In the genomic region with DNA sequence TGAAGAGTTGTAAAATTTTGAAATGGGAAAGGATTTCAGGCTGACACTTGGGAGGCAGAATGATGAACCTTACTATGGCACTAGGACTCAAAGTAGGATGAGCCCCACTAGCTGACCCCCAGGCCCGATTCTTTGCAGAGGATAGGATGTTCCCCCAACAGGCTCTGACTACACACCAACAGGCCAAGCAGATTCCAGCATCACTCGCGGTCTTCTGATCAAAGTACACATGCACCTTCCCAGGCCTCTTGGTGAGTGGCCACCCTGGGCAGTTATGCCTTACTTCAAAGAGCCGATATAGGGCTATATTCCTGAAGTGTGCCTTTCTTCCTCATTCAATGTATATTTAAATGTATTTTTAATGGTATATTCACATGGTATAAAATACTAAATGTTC, we compare ENCODE assay signal across 16 cellular contexts.
A peak's percentile ranks its signal among the peaks of the same experiment; 100 is the strongest.
DNase-seq lines count a peak whose midpoint lies in the region; ATAC-seq and TF ChIP-seq lines count a peak whose summit lies in the region.
"Had no signal": no experiment of that assay in that cellular context is flagged by ENCODE, and none has a peak within 500 bp of the region (broad histone marks: within the 10 kb centered on the region; RNA-seq: fewer than 3 reads in every experiment).

No MANE protein-coding gene starts in this region.

- ATAC-seq in left cardiac atrium (no peak), GM21515 (IDR thresholded peaks at IDR 0.05; ENCODE audit: unreplicated experiment) (no peak)
- ATAC-seq: A549; CD8-positive, alpha-beta T cell had no signal

- H3K4me3 ChIP-seq in right atrium auricular region: no peak overlapping the region
- no peak overlapping the region for H3K4me3 ChIP-seq in dorsolateral prefrontal cortex
- H3K4me3 ChIP-seq: A549, HAP-1 had no signal

- no peak overlapping the region for H3K4me3 Mint-ChIP-seq in mesothelial cell of epicardium
- H3K4me3 Mint-ChIP-seq: CD14-positive monocyte; CD8-positive, alpha-beta T cell had no signal

- DNase-seq in right atrium auricular region (ENCODE audit: low spot score) (no peak), left cardiac atrium (no peak), dorsolateral prefrontal cortex (no peak), mesothelial cell of epicardium (ENCODE audit: low spot score in 2 of 2, unreplicated experiment in 2 of 2) (no peak), mucosa of gallbladder (ENCODE audit: low spot score) (no peak), GOT3 (lab: John Stamatoyannopoulos, UW) (no peak)
- DNase-seq: CD8-positive, alpha-beta T cell; COR-L47; DMS153; DMS79 treated with DMSO at 0.1 percent for 48 hours; EL had no signal

- no peaks in the 10 kb centered on the region for H3K27me3 Mint-ChIP-seq in mesothelial cell of epicardium (ENCODE audit: low read depth)

- TF ChIP-seq CTCF in right atrium auricular region (IDR thresholded peaks at IDR 0.05) (no peak), dorsolateral prefrontal cortex (IDR thresholded peaks at IDR 0.05 in 54 of 56, conservative IDR thresholded peaks at IDR 0.05 in 2 of 56; ENCODE audit: low read depth in 1 of 56, partially characterized antibody in 56 of 56) (no peak), mesothelial cell of epicardium (IDR thresholded peaks at IDR 0.05; ENCODE audit: unreplicated experiment) (no peak)

- peaks cover 9% of the 10 kb centered on the region for H3K36me3 Mint-ChIP-seq in mesothelial cell of epicardium

- no peaks in the 10 kb centered on the region for H3K36me3 ChIP-seq in right atrium auricular region
- H3K36me3 ChIP-seq: HAP-1 had no signal

- H3K4me1 ChIP-seq in right atrium auricular region: peaks cover 0 to 7% of the 10 kb centered on the region in 2 donors
- H3K4me1 ChIP-seq: A549, HAP-1 had no signal

- H3K27ac Mint-ChIP-seq in mesothelial cell of epicardium: peak overlapping the region; percentile 6
- H3K27ac Mint-ChIP-seq: CD8-positive, alpha-beta T cell had no signal

- H3K27me3 ChIP-seq in right atrium auricular region (no peaks in the 10 kb centered on the region), dorsolateral prefrontal cortex (no peaks in the 10 kb centered on the region)

- intact Hi-C loops in left cardiac atrium (cut with DNase I) (no loop called here), dorsolateral prefrontal cortex (cut with DNase I) (no loop called here)

- H3K9me3 ChIP-seq in right atrium auricular region: no peaks in the 10 kb centered on the region
- H3K9me3 ChIP-seq: A549, HAP-1 had no signal

- H3K9me3 Mint-ChIP-seq in mesothelial cell of epicardium: no peaks in the 10 kb centered on the region
- H3K9me3 Mint-ChIP-seq: CD8-positive, alpha-beta T cell had no signal

- H3K27ac ChIP-seq in right atrium auricular region: peak overlapping the region; percentile 17 to 22
- H3K27ac ChIP-seq in dorsolateral prefrontal cortex: peak overlapping the region in 50 of 59 donors; percentile 23 to 86 (median 72)
- peak overlapping the region; percentile 4 for H3K27ac ChIP-seq in temporal lobe (ENCODE audit: low read depth, low read length)
- H3K27ac ChIP-seq: A549 had no signal

- peaks cover 5% of the 10 kb centered on the region for H3K4me1 Mint-ChIP-seq in mesothelial cell of epicardium

Comparison
In these comparisons a context has a peak if more than half of its experiments do, and no peak if none do; other contexts are left out.
1. H3K27ac ChIP-seq: peak in every context shown above with its lines; median percentile 72 in dorsolateral prefrontal cortex; 20 in right atrium auricular region; 4 in temporal lobe.